ENCODE assay signal across 1 cellular context in the genomic region with DNA sequence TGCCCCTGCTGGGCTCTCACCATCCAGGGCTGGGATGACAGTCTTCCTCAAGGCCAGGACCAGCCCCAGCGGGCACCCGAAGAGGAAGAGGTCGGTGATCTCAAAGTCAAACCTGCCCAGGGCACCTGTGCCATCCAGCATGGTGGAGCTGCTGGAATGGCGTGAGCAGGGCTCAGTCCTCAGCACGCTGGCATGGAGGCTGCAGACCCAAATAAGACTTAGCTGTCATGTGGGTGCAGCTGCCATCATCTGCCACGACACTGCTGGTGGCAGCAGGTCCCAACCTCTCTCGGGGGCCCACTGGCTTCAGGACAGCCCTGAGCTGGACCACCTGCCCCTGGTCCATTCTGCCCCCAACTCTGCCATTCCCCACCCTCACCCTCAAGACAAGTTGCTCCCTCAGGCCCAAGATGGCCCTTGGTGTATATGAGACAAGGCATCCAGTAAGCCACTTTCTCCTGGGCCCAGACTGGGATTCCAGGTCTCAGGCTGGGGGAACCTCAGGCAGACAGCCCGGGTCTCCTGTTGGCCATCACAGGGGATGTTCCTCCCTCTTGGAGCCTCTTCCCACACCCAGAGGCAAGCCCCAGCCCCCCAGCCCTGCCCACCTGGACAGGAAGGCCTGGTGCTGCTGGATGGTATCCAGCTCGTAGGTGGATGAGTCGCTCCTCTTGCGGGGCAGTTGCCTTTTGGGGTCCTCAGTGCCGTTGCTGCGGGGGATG.
TF ChIP-seq lines count a peak whose summit lies in the region.

No MANE protein-coding gene starts in this region.

TF ChIP-seq in HepG2, 621 proteins besides CTCF, POLR2A, EP300 and RAD21:
- no peak for TF ChIP-seq ZNF749 (CRISPR knock-in tag; IDR thresholded peaks at IDR 0.05; ENCODE audit: borderline replicate concordance)
- no peak for TF ChIP-seq ZNF564 (CRISPR knock-in tag; IDR thresholded peaks at IDR 0.05)
- no peak for TF ChIP-seq PAWR (CRISPR knock-in tag; IDR thresholded peaks at IDR 0.05; ENCODE audit: borderline replicate concordance)
- TF ChIP-seq ZNF124 (CRISPR knock-in tag; IDR thresholded peaks at IDR 0.05): no peak
- TF ChIP-seq ZMAT3 (CRISPR knock-in tag; conservative IDR thresholded peaks at IDR 0.05): no peak
- no peak for TF ChIP-seq LCORL (IDR thresholded peaks at IDR 0.05)
- no peak for TF ChIP-seq LCORL (CRISPR knock-in tag; IDR thresholded peaks at IDR 0.05)
- TF ChIP-seq AGO2 (optimal IDR thresholded peaks at IDR 0.05; ENCODE audit: low read depth, low read length): peak; percentile 21
